Comparison of ENCODE assay signal across 19 cellular contexts in genomic region chr11:83187463-83187862, GRCh38. TPM values are rescaled to one million over a fixed set of nuclear protein-coding genes. Genes with fewer than 3 reads are reported as not detected.
DNase-seq lines count a peak whose midpoint lies in the region; ATAC-seq and TF ChIP-seq lines count a peak whose summit lies in the region.
"Had no signal": no experiment of that assay in that cellular context is flagged by ENCODE, and none has a peak within 500 bp of the region (broad histone marks: within the 10 kb centered on the region; RNA-seq: fewer than 3 reads in every experiment).

No MANE protein-coding gene starts in this region.

- no peak overlapping the region for H2AK5ac ChIP-seq in IMR-90 (ENCODE audit: low read depth, low read length)

- no peaks in the 10 kb centered on the region for H4K20me1 ChIP-seq in IMR-90 (ENCODE audit: insufficient read depth, low read length)

- H2BK15ac ChIP-seq in IMR-90 (ENCODE audit: low read depth, low read length) = no peak overlapping the region

- H4K8ac ChIP-seq in IMR-90 (ENCODE audit: low read depth in 2 of 2, low read length in 2 of 2) = no peak overlapping the region

- no peaks in the 10 kb centered on the region for H3K27me3 ChIP-seq in CD8-positive, alpha-beta memory T cell (ENCODE audit: insufficient read depth, low read length, poor library complexity, severe bottlenecking)
- H3K27me3 ChIP-seq in IMR-90 (ENCODE audit: control insufficient read depth, insufficient read depth, low read length) = no peaks in the 10 kb centered on the region
- H3K27me3 ChIP-seq: heart right ventricle, pancreas, thyroid gland had no signal

- H3K4me2 ChIP-seq in IMR-90 (ENCODE audit: low read depth, low read length) = no peak overlapping the region

- no peak overlapping the region for H3K27ac ChIP-seq in CD8-positive, alpha-beta memory T cell (ENCODE audit: low read depth, low read length)
- H3K27ac ChIP-seq in IMR-90 (ENCODE audit: insufficient read depth, low read length) (no peak overlapping the region), RWPE1 (no peak overlapping the region)
- H3K27ac ChIP-seq: heart right ventricle, pancreas, thyroid gland had no signal

- H3K9me1 ChIP-seq in IMR-90 (ENCODE audit: insufficient read depth, low read length) = no peaks in the 10 kb centered on the region

- no peak overlapping the region for H3K56ac ChIP-seq in IMR-90 (ENCODE audit: extremely low read depth, insufficient read depth, low read length)

- dilution Hi-C loops in IMR-90 (cut with HindIII; ENCODE audit: low sequenced_read_pairs, unreplicated experiment) = no loop called here

- WGBS in IMR-90 (ENCODE audit: extremely low coverage in 2 of 2, insufficient read length in 1 of 2), 2 experiments = 100% methylated on average over 1 of the region's 4 CpGs; no CpG with 5 or more reads in 1 of the 2 experiments

- in situ Hi-C loops in IMR-90 (cut with MboI; ENCODE audit: low sequenced_read_pairs) = no loop called here

- peak overlapping the region in 1 of 7 donors; percentile 42 for H3K4me3 Mint-ChIP-seq in CD8-positive, alpha-beta memory T cell
- no peak overlapping the region for H3K4me3 Mint-ChIP-seq in dendritic cell treated with granulocyte-macrophage colony-stimulating factor and Interleukin-4, amounts not matched to agents 40 ng/mL and 50 ng/mL, for 4 days
- no peak overlapping the region for H3K4me3 Mint-ChIP-seq in naive thymus-derived CD8-positive, alpha-beta T cell
- H3K4me3 Mint-ChIP-seq: endodermal cell had no signal

- intact Hi-C loops in IMR-90 (cut with micrococcal nuclease) = no loop called here
- intact Hi-C loops in dendritic cell treated with granulocyte-macrophage colony-stimulating factor and Interleukin-4, amounts not matched to agents 40 ng/mL and 50 ng/mL, for 4 days (cut with micrococcal nuclease) = no loop called here

- H3K4me1 Mint-ChIP-seq in CD8-positive, alpha-beta memory T cell = peaks cover 22 to 35% (median 22%) of the 10 kb centered on the region in 3 donors
- peaks cover 17% of the 10 kb centered on the region for H3K4me1 Mint-ChIP-seq in dendritic cell treated with granulocyte-macrophage colony-stimulating factor and Interleukin-4, amounts not matched to agents 40 ng/mL and 50 ng/mL, for 4 days (ENCODE audit: low read depth)
- H3K4me1 Mint-ChIP-seq in naive thymus-derived CD8-positive, alpha-beta T cell = peaks cover 8 to 21% (median 17%) of the 10 kb centered on the region in 4 donors

- no peak overlapping the region for H3K23ac ChIP-seq in IMR-90 (ENCODE audit: low read depth, low read length)

- no peaks in the 10 kb centered on the region for H3K9me3 Mint-ChIP-seq in CD8-positive, alpha-beta memory T cell
- H3K9me3 Mint-ChIP-seq in dendritic cell treated with granulocyte-macrophage colony-stimulating factor and Interleukin-4, amounts not matched to agents 40 ng/mL and 50 ng/mL, for 4 days = no peaks in the 10 kb centered on the region
- no peaks in the 10 kb centered on the region for H3K9me3 Mint-ChIP-seq in naive thymus-derived CD8-positive, alpha-beta T cell
- H3K9me3 Mint-ChIP-seq: endodermal cell had no signal

- H3K27ac Mint-ChIP-seq in CD8-positive, alpha-beta memory T cell = peak overlapping the region in 5 of 8 donors; percentile 17 to 85 (median 76)
- peak overlapping the region; percentile 11 for H3K27ac Mint-ChIP-seq in dendritic cell treated with granulocyte-macrophage colony-stimulating factor and Interleukin-4, amounts not matched to agents 40 ng/mL and 50 ng/mL, for 4 days
- H3K27ac Mint-ChIP-seq in naive thymus-derived CD8-positive, alpha-beta T cell = peak overlapping the region; percentile 3 to 89 (median 40)

- H3K79me1 ChIP-seq in IMR-90 (ENCODE audit: low read depth in 1 of 2, low read length in 2 of 2) = peaks cover 11 to 21% of the 10 kb centered on the region in 2 experiments

- DNase-seq in CD8-positive, alpha-beta memory T cell = no peak
- DNase-seq in IMR-90 = no peak
- no peak for DNase-seq in naive thymus-derived CD8-positive, alpha-beta T cell
- no peak for DNase-seq in SHP77 (lab: John Stamatoyannopoulos, UW)
- DNase-seq in RWPE1 (ENCODE audit: low spot score) = no peak
- DNase-seq: activated CD4-positive, alpha-beta T cell treated with anti-CD3 and anti-CD28 coated beads for 48 hours; activated CD8-positive, alpha-beta memory T cell treated with anti-CD3 and anti-CD28 coated beads, Interleukin-2, amount 50 U/mL, for 48 hours; AML-193; endodermal cell; GOT3; heart right ventricle; NCI-H1417 treated with DMSO at 0.1 percent for 48 hours; NCI-H2171; NCI-H774; pancreas; thyroid gland had no signal

- H2AK9ac ChIP-seq in IMR-90 (replicated peaks; ENCODE audit: low read depth, low read length, poor library complexity) = no peak overlapping the region

- peaks cover 7% of the 10 kb centered on the region for H3K4me1 ChIP-seq in CD8-positive, alpha-beta memory T cell (ENCODE audit: insufficient read depth, low read length)
- 0 out of 2 replicates have a peak, but pooled peaks cover 2% of the 10 kb centered on the region for H3K4me1 ChIP-seq in IMR-90 (ENCODE audit: control insufficient read depth, insufficient read depth, low read length)

- no peak overlapping the region for H3K4me3 ChIP-seq in CD8-positive, alpha-beta memory T cell (ENCODE audit: low read length)
- no peak overlapping the region for H3K4me3 ChIP-seq in IMR-90 (ENCODE audit: insufficient read depth, low read depth, low read length)
- H3K4me3 ChIP-seq: heart right ventricle, pancreas, thyroid gland had no signal

- TF ChIP-seq POLR2A in IMR-90 (IDR thresholded peaks at IDR 0.05; ENCODE audit: low read depth, low read length) = no peak

- no peak overlapping the region for H2BK20ac ChIP-seq in IMR-90 (ENCODE audit: low read depth, low read length)

- H3K18ac ChIP-seq in IMR-90 (ENCODE audit: low read depth, low read length) = no peak overlapping the region

- peaks cover 0 to 76% (median 24%) of the 10 kb centered on the region in 3 donors for H3K36me3 Mint-ChIP-seq in CD8-positive, alpha-beta memory T cell
- H3K36me3 Mint-ChIP-seq in dendritic cell treated with granulocyte-macrophage colony-stimulating factor and Interleukin-4, amounts not matched to agents 40 ng/mL and 50 ng/mL, for 4 days (ENCODE audit: low read depth) = peaks cover 84% of the 10 kb centered on the region
- H3K36me3 Mint-ChIP-seq in naive thymus-derived CD8-positive, alpha-beta T cell = peaks cover 14 to 79% (median 30%) of the 10 kb centered on the region in 3 donors

- POLR2A ChIA-PET in CD8-positive, alpha-beta memory T cell (lab: Charles Lee) = interaction anchor here (3.6 kb wide), 1 partner anchor 31 kb away, joined by 16 read pairs; the partner anchor contains the start of gene PCF11
- POLR2A ChIA-PET in IMR-90 (lab: Charles Lee; ENCODE audit: unreplicated experiment) (no interaction called here), RWPE1 (lab: Yijun Ruan, JAX; ENCODE audit: low non-redundant PET) (interaction anchor here (0.5 kb wide), 1 partner anchor 28 kb away, joined by 6 read pairs; no protein-coding TSS in a partner anchor)
- POLR2A ChIA-PET in naive thymus-derived CD8-positive, alpha-beta T cell (lab: Charles Lee) = interaction anchor here (1.3 to 3.8 kb wide), 2 partner anchors 18 to 29 kb away, joined by 3 to 30 read pairs; partner anchors contain the start of gene PCF11

- peak; percentile 27; the same call in 1 of the 2 replicates for ATAC-seq in IMR-90 (ENCODE audit: low read depth)
- ATAC-seq in naive thymus-derived CD8-positive, alpha-beta T cell = no peak
- ATAC-seq in GM19023 (IDR thresholded peaks at IDR 0.05; ENCODE audit: unreplicated experiment) = no peak
- ATAC-seq: sciatic nerve had no signal

- H3K4ac ChIP-seq in IMR-90 (ENCODE audit: low read depth, low read length) = no peak overlapping the region

- TF ChIP-seq RAD21 in IMR-90 (IDR thresholded peaks at IDR 0.05; ENCODE audit: low read length) = no peak

- H4K91ac ChIP-seq in IMR-90 (ENCODE audit: insufficient read depth, low read depth, low read length) = no peak overlapping the region

- no peak overlapping the region for H2AFZ ChIP-seq in IMR-90 (replicated peaks; ENCODE audit: low read length, poor library complexity)

- H3K9me3 ChIP-seq in CD8-positive, alpha-beta memory T cell (ENCODE audit: low read length) = no peaks in the 10 kb centered on the region
- no peaks in the 10 kb centered on the region for H3K9me3 ChIP-seq in IMR-90 (ENCODE audit: control insufficient read depth, insufficient read depth, low read length)
- H3K9me3 ChIP-seq: heart right ventricle, pancreas, thyroid gland had no signal

- no TSS peak for BruUV-seq in IMR-90 (replicated peaks; lab: Mats Ljungman, UMichigan)

- H3K36me3 ChIP-seq in CD8-positive, alpha-beta memory T cell (ENCODE audit: insufficient read depth, low read length) = peaks cover 28% of the 10 kb centered on the region
- H3K36me3 ChIP-seq in IMR-90 (ENCODE audit: control insufficient read depth, insufficient read depth, low read length) = peaks cover 28% of the 10 kb centered on the region

- no peaks in the 10 kb centered on the region for H3K27me3 Mint-ChIP-seq in CD8-positive, alpha-beta memory T cell
- no peaks in the 10 kb centered on the region for H3K27me3 Mint-ChIP-seq in dendritic cell treated with granulocyte-macrophage colony-stimulating factor and Interleukin-4, amounts not matched to agents 40 ng/mL and 50 ng/mL, for 4 days
- H3K27me3 Mint-ChIP-seq in naive thymus-derived CD8-positive, alpha-beta T cell = no peaks in the 10 kb centered on the region

- TF ChIP-seq CTCF in IMR-90 (conservative IDR thresholded peaks at IDR 0.05; ENCODE audit: low read depth, low read length) = no peak
- no peak for TF ChIP-seq CTCF in RWPE1 (conservative IDR thresholded peaks at IDR 0.05; ENCODE audit: low read depth)

- H2BK5ac ChIP-seq in IMR-90 (ENCODE audit: low read depth, low read length, poor library complexity, severe bottlenecking) = no peak overlapping the region

- no peak overlapping the region for H3K9ac ChIP-seq in IMR-90 (ENCODE audit: low read depth, low read length)

- no peak overlapping the region for H2BK120ac ChIP-seq in IMR-90 (ENCODE audit: low read depth, low read length)

- CTCF ChIA-PET in CD8-positive, alpha-beta memory T cell (lab: Charles Lee) = interaction anchor here (0.7 to 1.5 kb wide), 2 partner anchors 13 to 27 kb away, joined by 3 to 4 read pairs; no protein-coding TSS in a partner anchor
- CTCF ChIA-PET in IMR-90 (lab: Yijun Ruan, JAX) (no interaction called here), RWPE1 (lab: Yijun Ruan, JAX) (no interaction called here)

- no peak overlapping the region for H3K14ac ChIP-seq in IMR-90 (replicated peaks; ENCODE audit: low read depth, low read length)

- no peak overlapping the region for H4K5ac ChIP-seq in IMR-90 (ENCODE audit: low read depth, low read length)

RNA-seq across cellular contexts. Expression of gene ANKRD42, which starts 6.0 kb away (rescaled TPM):
- 10 to 100 TPM in 1 of 2 experiments, 1 to 10 TPM in 1; 9.7 to 10.3 TPM for total RNA-seq in CD8-positive, alpha-beta memory T cell
- 6.0 TPM for polyA plus RNA-seq in CD8-positive, alpha-beta memory T cell
- total RNA-seq in IMR-90 (2012; rRNA removed) = 5.6 and 6.9 TPM in 2 replicates
- 4.2 and 5.2 TPM in 2 replicates for polyA plus RNA-seq in IMR-90 (2012; rRNA removed)
- polyA plus RNA-seq in IMR-90 (2012; cell fraction: cytosol; rRNA removed) = 2.9 and 3.5 TPM in 2 replicates
- polyA plus RNA-seq in IMR-90 (2012; cell fraction: nucleus; rRNA removed; ENCODE audit: low replicate concordance) = 3.1 and 7.1 TPM in 2 replicates
- total RNA-seq in naive thymus-derived CD8-positive, alpha-beta T cell = 1 to 10 TPM; 8.1 to 8.3 TPM
- polyA plus RNA-seq in naive thymus-derived CD8-positive, alpha-beta T cell = 1 to 10 TPM; 3.4 to 6.5 (median 5.5) TPM

RNA-seq across cellular contexts. Expression of gene PCF11, which starts 30.5 kb away (rescaled TPM):
- total RNA-seq in CD8-positive, alpha-beta memory T cell = 10 to 100 TPM; 58.8 to 63.7 TPM
- polyA plus RNA-seq in CD8-positive, alpha-beta memory T cell = 34.2 TPM
- total RNA-seq in IMR-90 (2012; rRNA removed) = 26.7 and 34.2 TPM in 2 replicates
- 16.2 and 19.2 TPM in 2 replicates for polyA plus RNA-seq in IMR-90 (2012; rRNA removed)
- polyA plus RNA-seq in IMR-90 (2012; cell fraction: cytosol; rRNA removed) = 7.3 and 12.7 TPM in 2 replicates
- polyA plus RNA-seq in IMR-90 (2012; cell fraction: nucleus; rRNA removed; ENCODE audit: low replicate concordance) = 84.8 and 142 TPM in 2 replicates
- 100 to 1,000 TPM; 199 TPM for total RNA-seq in naive thymus-derived CD8-positive, alpha-beta T cell
- polyA plus RNA-seq in naive thymus-derived CD8-positive, alpha-beta T cell = 10 to 100 TPM; 22.5 to 33.6 (median 28.1) TPM

Comparison
In these comparisons a context has a peak if more than half of its experiments do, and no peak if none do; other contexts are left out.
1. H3K27ac Mint-ChIP-seq: peak in every context shown above with its lines; median percentile 76 in CD8-positive, alpha-beta memory T cell; 40 in naive thymus-derived CD8-positive, alpha-beta T cell; 11 in dendritic cell treated with granulocyte-macrophage colony-stimulating factor and Interleukin-4, amounts not matched to agents 40 ng/mL and 50 ng/mL, for 4 days.